ENCODE assay signal across 32 cellular contexts in the genomic region with DNA sequence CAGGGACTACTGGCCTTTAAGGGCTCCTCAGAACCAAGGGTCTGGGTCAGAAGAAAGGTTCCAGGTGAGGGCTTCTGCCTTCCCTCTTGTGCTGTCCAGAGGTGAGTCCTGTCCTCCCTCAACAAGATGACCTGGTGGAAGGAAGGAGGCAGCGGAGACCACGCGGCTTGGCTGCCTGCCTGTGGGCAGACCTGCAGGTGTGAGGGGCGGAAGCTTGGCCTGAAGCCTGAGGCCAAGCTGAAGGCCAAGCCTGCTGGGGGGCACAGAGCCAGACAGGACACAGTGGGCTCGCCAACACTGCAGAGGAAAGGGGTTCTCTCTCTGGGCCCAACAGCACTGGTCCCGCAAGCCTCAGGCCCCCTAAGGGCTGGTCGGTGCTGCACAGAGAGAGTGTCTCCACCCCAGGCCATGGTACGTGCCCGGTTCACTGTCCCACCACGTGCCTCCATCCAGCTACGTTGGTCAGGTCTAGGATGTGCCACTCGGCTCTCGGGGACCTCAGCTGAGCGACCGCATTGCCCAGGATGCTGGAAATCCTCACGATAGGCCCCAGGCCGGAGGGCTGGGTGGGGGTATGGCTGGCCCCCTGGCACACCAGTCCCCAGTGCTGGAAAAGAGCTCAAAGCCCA.
DNase-seq lines count a peak whose midpoint lies in the region; ATAC-seq and TF ChIP-seq lines count a peak whose summit lies in the region.
"Had no signal": no experiment of that assay in that cellular context is flagged by ENCODE, and none has a peak within 500 bp of the region (broad histone marks: within the 10 kb centered on the region; RNA-seq: fewer than 3 reads in every experiment).

No MANE protein-coding gene starts in this region.

- H3K23ac ChIP-seq in neuronal stem cell (ENCODE audit: low read depth, low read length, poor library complexity) = no peak overlapping the region

- CTCF ChIA-PET in activated CD4-positive, alpha-beta T cell treated with anti-CD3 and anti-CD28 coated beads for 36 hours (lab: Charles Lee) = no interaction called here

- H4K8ac ChIP-seq in neuronal stem cell (ENCODE audit: low read depth, low read length) = no peak overlapping the region

- intact Hi-C loops in body of pancreas (cut with DNase I) (no loop called here), breast epithelium (cut with DNase I; ENCODE audit: low total_unique reads) (no loop called here)
- intact Hi-C loops in activated CD4-positive, alpha-beta T cell treated with anti-CD3 and anti-CD28 coated beads for 36 hours (cut with DNase I, micrococcal nuclease) = no loop called here

- no peak overlapping the region for H2AK5ac ChIP-seq in neuronal stem cell (ENCODE audit: low read depth, low read length)

- H2BK120ac ChIP-seq in neuronal stem cell (ENCODE audit: low read depth, low read length) = no peak overlapping the region

- H3K36me3 Mint-ChIP-seq in stimulated activated effector memory CD8-positive, alpha-beta T cell treated with anti-CD3 and anti-CD28 coated beads, Interleukin-12 subunit alpha, Interleukin-12 subunit beta, amount 100 ng/mL, for 72 hours = no peaks in the 10 kb centered on the region
- H3K36me3 Mint-ChIP-seq in activated CD4-positive, alpha-beta T cell treated with anti-CD3 and anti-CD28 coated beads for 36 hours (ENCODE audit: low read depth) = no peaks in the 10 kb centered on the region
- H3K36me3 Mint-ChIP-seq: CD14-positive monocyte; CD8-positive, alpha-beta memory T cell; IgD-negative memory B cell had no signal

- peak overlapping the region; percentile 9 for H3K18ac ChIP-seq in neuronal stem cell (ENCODE audit: low read length)

- H3K27me3 ChIP-seq in H7 (ENCODE audit: control insufficient read depth, insufficient read depth, low read length) (no peaks in the 10 kb centered on the region), body of pancreas (no peaks in the 10 kb centered on the region), neuronal stem cell (ENCODE audit: control insufficient read depth in 3 of 3, insufficient read depth in 3 of 3, low read depth in 1 of 3, low read length in 3 of 3) (peaks cover 0 to 41% (median 0%) of the 10 kb centered on the region in 3 experiments), breast epithelium (no peaks in the 10 kb centered on the region)
- H3K27me3 ChIP-seq: BE2C had no signal

- peak; percentile 32 for DNase-seq in NCI-H1092 treated with DMSO at 0.1 percent for 48 hours (lab: John Stamatoyannopoulos, UW)
- DNase-seq in NCI-H1092 (lab: John Stamatoyannopoulos, UW) = no peak
- peak; percentile 46 for DNase-seq in H7
- peak in 3 of 4 donors; percentile 51 to 75 (median 67) for DNase-seq in body of pancreas
- DNase-seq in neuronal stem cell (ENCODE audit: low spot score) = no peak
- no peak for DNase-seq in stimulated activated effector memory CD8-positive, alpha-beta T cell treated with anti-CD3 and anti-CD28 coated beads, Interleukin-12 subunit alpha, Interleukin-12 subunit beta, amount 100 ng/mL, for 72 hours (ENCODE audit: low spot score in 2 of 2)
- no peak for DNase-seq in activated CD4-positive, alpha-beta T cell treated with anti-CD3 and anti-CD28 coated beads for 36 hours
- no peak for DNase-seq in breast epithelium (ENCODE audit: low spot score in 2 of 2)
- DNase-seq: BE2C; CD8-positive, alpha-beta memory T cell; DMS 273 treated with DMSO at 0.1 percent for 48 hours; DMS79; EL; GDM1; MM.1S; NCI-H1417 treated with DMSO at 0.1 percent for 48 hours; NCI-H1694 treated with DMSO at 0.1 percent for 48 hours; NCI-H2081; NCI-H2171; NCI-H524; NCI-H748 treated with DMSO at 0.1 percent for 48 hours; NK-92 treated with Interleukin-12 subunit alpha and Interleukin-12 subunit beta, amount 100 ng/mL, for 24 hours; SIG-M5 had no signal

- 53 to 61% methylated on average over 6 to 15 of the region's 17 CpGs for WGBS in body of pancreas, 2 donors
- WGBS in neuronal stem cell (ENCODE audit: extremely low coverage in 2 of 2, insufficient read length in 2 of 2, insufficient replicate concordance in 1 of 2), 2 donors = no CpG with 5 or more reads among the region's 17 CpGs

- no peaks in the 10 kb centered on the region for H3K36me3 ChIP-seq in H7 (replicated peaks; ENCODE audit: control insufficient read depth, insufficient read depth, low read length)
- H3K36me3 ChIP-seq in body of pancreas (replicated peaks in 1 of 2; ENCODE audit: insufficient read depth in 1 of 2, low read depth in 2 of 2) = no peaks in the 10 kb centered on the region
- no peaks in the 10 kb centered on the region for H3K36me3 ChIP-seq in neuronal stem cell (replicated peaks in 1 of 2; ENCODE audit: control insufficient read depth in 2 of 2, insufficient read depth in 2 of 2, low read length in 2 of 2)
- H3K36me3 ChIP-seq in breast epithelium = no peaks in the 10 kb centered on the region
- H3K36me3 ChIP-seq: BE2C had no signal

- H2AFZ ChIP-seq in neuronal stem cell (ENCODE audit: low read length) = no peak overlapping the region

- no peak overlapping the region for H3K4ac ChIP-seq in neuronal stem cell (ENCODE audit: low read length)

- no peak for TF ChIP-seq CTCF in body of pancreas (IDR thresholded peaks at IDR 0.05)
- TF ChIP-seq CTCF in breast epithelium (IDR thresholded peaks at IDR 0.05) = no peak

- no peak overlapping the region for H3K14ac ChIP-seq in neuronal stem cell (ENCODE audit: low read length)

- no peaks in the 10 kb centered on the region for H3K9me3 Mint-ChIP-seq in stimulated activated effector memory CD8-positive, alpha-beta T cell treated with anti-CD3 and anti-CD28 coated beads, Interleukin-12 subunit alpha, Interleukin-12 subunit beta, amount 100 ng/mL, for 72 hours
- H3K9me3 Mint-ChIP-seq in activated CD4-positive, alpha-beta T cell treated with anti-CD3 and anti-CD28 coated beads for 36 hours (ENCODE audit: low read depth) = no peaks in the 10 kb centered on the region
- H3K9me3 Mint-ChIP-seq: CD8-positive, alpha-beta memory T cell; IgD-negative memory B cell had no signal

- TF ChIP-seq POLR2A in body of pancreas (IDR thresholded peaks at IDR 0.05) (no peak), breast epithelium (IDR thresholded peaks at IDR 0.05) (no peak)

- peak overlapping the region; percentile 30 for H2BK5ac ChIP-seq in neuronal stem cell (ENCODE audit: low read length)

- H3K27ac ChIP-seq in body of pancreas (peak overlapping the region in 1 of 4 donors; percentile 13), neuronal stem cell (replicated peaks; ENCODE audit: low read length) (no peak overlapping the region), breast epithelium (no peak overlapping the region)
- H3K27ac ChIP-seq: 22Rv1, HL-60, KMS-11, RWPE1, SK-N-MC had no signal

- ATAC-seq in body of pancreas = peak; percentile 28
- ATAC-seq in stimulated activated effector memory CD8-positive, alpha-beta T cell treated with anti-CD3 and anti-CD28 coated beads, Interleukin-12 subunit alpha, Interleukin-12 subunit beta, amount 100 ng/mL, for 72 hours = no peak
- no peak for ATAC-seq in activated CD4-positive, alpha-beta T cell treated with anti-CD3 and anti-CD28 coated beads for 36 hours
- ATAC-seq: GM12878, HCT116 had no signal

- no peak overlapping the region for H3K27ac Mint-ChIP-seq in stimulated activated effector memory CD8-positive, alpha-beta T cell treated with anti-CD3 and anti-CD28 coated beads, Interleukin-12 subunit alpha, Interleukin-12 subunit beta, amount 100 ng/mL, for 72 hours
- no peak overlapping the region for H3K27ac Mint-ChIP-seq in activated CD4-positive, alpha-beta T cell treated with anti-CD3 and anti-CD28 coated beads for 36 hours
- H3K27ac Mint-ChIP-seq: CD14-positive monocyte; CD8-positive, alpha-beta memory T cell; IgD-negative memory B cell had no signal

- no peaks in the 10 kb centered on the region for H3K4me1 Mint-ChIP-seq in stimulated activated effector memory CD8-positive, alpha-beta T cell treated with anti-CD3 and anti-CD28 coated beads, Interleukin-12 subunit alpha, Interleukin-12 subunit beta, amount 100 ng/mL, for 72 hours
- H3K4me1 Mint-ChIP-seq in activated CD4-positive, alpha-beta T cell treated with anti-CD3 and anti-CD28 coated beads for 36 hours = no peaks in the 10 kb centered on the region
- H3K4me1 Mint-ChIP-seq: CD8-positive, alpha-beta memory T cell; IgD-negative memory B cell had no signal

- H3K4me1 ChIP-seq in body of pancreas = peaks cover 32% of the 10 kb centered on the region
- peaks cover 0 to 4% of the 10 kb centered on the region in 2 donors for H3K4me1 ChIP-seq in neuronal stem cell (ENCODE audit: control insufficient read depth in 2 of 2, insufficient read depth in 1 of 2, low read depth in 1 of 2, low read length in 2 of 2)
- H3K4me1 ChIP-seq in breast epithelium = no peaks in the 10 kb centered on the region
- H3K4me1 ChIP-seq: BE2C had no signal

- H4K91ac ChIP-seq in neuronal stem cell (ENCODE audit: low read depth, low read length, poor library complexity) = no peak overlapping the region

- POLR2A ChIA-PET in activated CD4-positive, alpha-beta T cell treated with anti-CD3 and anti-CD28 coated beads for 36 hours (lab: Charles Lee) = no interaction called here

- peak overlapping the region; percentile 77 for H2BK15ac ChIP-seq in neuronal stem cell (ENCODE audit: low read length)

- H3K9me3 ChIP-seq in body of pancreas (no peaks in the 10 kb centered on the region), neuronal stem cell (replicated peaks in 1 of 2; ENCODE audit: control insufficient read depth in 2 of 2, insufficient read depth in 1 of 2, low read depth in 1 of 2, low read length in 2 of 2) (no peaks in the 10 kb centered on the region), breast epithelium (no peaks in the 10 kb centered on the region)
- H3K9me3 ChIP-seq: BE2C had no signal

- no peak overlapping the region for H3K9ac ChIP-seq in neuronal stem cell (ENCODE audit: low read depth, low read length, poor library complexity)
- H3K9ac ChIP-seq: KMS-11 had no signal

- H2BK12ac ChIP-seq in neuronal stem cell (ENCODE audit: low read length) = no peak overlapping the region

- H3K4me2 ChIP-seq in neuronal stem cell (ENCODE audit: insufficient read depth, low read length, poor library complexity, severe bottlenecking) = no peak overlapping the region
- H3K4me2 ChIP-seq: KMS-11 had no signal

- H3K79me1 ChIP-seq in neuronal stem cell (ENCODE audit: low read depth, low read length) = no peaks in the 10 kb centered on the region

- no peak overlapping the region for H3K4me3 Mint-ChIP-seq in stimulated activated effector memory CD8-positive, alpha-beta T cell treated with anti-CD3 and anti-CD28 coated beads, Interleukin-12 subunit alpha, Interleukin-12 subunit beta, amount 100 ng/mL, for 72 hours
- no peak overlapping the region for H3K4me3 Mint-ChIP-seq in activated CD4-positive, alpha-beta T cell treated with anti-CD3 and anti-CD28 coated beads for 36 hours
- H3K4me3 Mint-ChIP-seq: CD14-positive monocyte; CD8-positive, alpha-beta memory T cell had no signal

- H3K4me3 ChIP-seq in H7 (ENCODE audit: insufficient read depth, low read depth, low read length) = no peak overlapping the region
- no peak overlapping the region for H3K4me3 ChIP-seq in body of pancreas
- H3K4me3 ChIP-seq in neuronal stem cell (ENCODE audit: low read length in 2 of 2) = no peak overlapping the region
- no peak overlapping the region for H3K4me3 ChIP-seq in breast epithelium
- H3K4me3 ChIP-seq: GM12878, SK-N-MC had no signal

- peaks cover 2% of the 10 kb centered on the region for H3K27me3 Mint-ChIP-seq in activated CD4-positive, alpha-beta T cell treated with anti-CD3 and anti-CD28 coated beads for 36 hours
- H3K27me3 Mint-ChIP-seq: IgD-negative memory B cell had no signal

Comparison
In these comparisons a context has a peak if more than half of its experiments do, and no peak if none do; other contexts are left out.
1. DNase-seq: peak in NCI-H1092 treated with DMSO at 0.1 percent for 48 hours (single experiment), H7 (single experiment) and body of pancreas (3 of 4); none in NCI-H1092 (single experiment), neuronal stem cell (single experiment), stimulated activated effector memory CD8-positive, alpha-beta T cell treated with anti-CD3 and anti-CD28 coated beads, Interleukin-12 subunit alpha, Interleukin-12 subunit beta, amount 100 ng/mL, for 72 hours (0 of 2), activated CD4-positive, alpha-beta T cell treated with anti-CD3 and anti-CD28 coated beads for 36 hours (single experiment) and breast epithelium (0 of 2).